9 cellular contexts compared by ENCODE assay signal in genomic region chr15:74783072-74783807, GRCh38. TPM values are rescaled to one million over a fixed set of nuclear protein-coding genes. Genes with fewer than 3 reads are reported as not detected.
DNase-seq lines count a peak whose midpoint lies in the region; ATAC-seq and TF ChIP-seq lines count a peak whose summit lies in the region.
"Had no signal": no experiment of that assay in that cellular context is flagged by ENCODE, and none has a peak within 500 bp of the region (broad histone marks: within the 10 kb centered on the region; RNA-seq: fewer than 3 reads in every experiment).

No MANE protein-coding gene starts in this region.

- no peak for TF ChIP-seq EP300 in sigmoid colon (IDR thresholded peaks at IDR 0.05)

- peak overlapping the region; percentile 90 for H3K4me3 Mint-ChIP-seq in Caco-2 (ENCODE audit: unreplicated experiment)
- peak overlapping the region; percentile 98 for H3K4me3 Mint-ChIP-seq in activated CD8-positive, alpha-beta T cell treated with anti-CD3 and anti-CD28 coated beads for 36 hours

- CTCF ChIA-PET in Caco-2 (lab: Charles Lee): interaction anchor here (0.6 to 1.5 kb wide), 3 partner anchors 12 to 149 kb away, joined by 3 to 6 read pairs (median 3); no protein-coding TSS in a partner anchor
- CTCF ChIA-PET in activated CD8-positive, alpha-beta T cell treated with anti-CD3 and anti-CD28 coated beads for 36 hours (lab: Charles Lee): interaction anchor here (1.0 to 30.3 kb wide), 11 partner anchors 5 to 185 kb away, joined by 3 to 1327 read pairs (median 6); partner anchors contain the start of gene CSK

- H3K4me1 ChIP-seq in Caco-2 (peaks cover 28% of the 10 kb centered on the region), heart left ventricle (peaks cover 46 to 90% (median 68%) of the 10 kb centered on the region in 12 donors), sigmoid colon (peaks cover 0 to 69% (median 61%) of the 10 kb centered on the region in 4 donors)

- H3K27me3 Mint-ChIP-seq in Caco-2 (ENCODE audit: insufficient read depth, unreplicated experiment): no peaks in the 10 kb centered on the region
- no peaks in the 10 kb centered on the region for H3K27me3 Mint-ChIP-seq in activated CD8-positive, alpha-beta T cell treated with anti-CD3 and anti-CD28 coated beads for 36 hours

- H3K9me3 ChIP-seq in Caco-2: no peaks in the 10 kb centered on the region
- H3K9me3 ChIP-seq in heart left ventricle: no peaks in the 10 kb centered on the region
- H3K9me3 ChIP-seq in sigmoid colon: no peaks in the 10 kb centered on the region

- 5 to 13% (median 10%) methylated on average over 12 to 13 of the region's 13 CpGs for WGBS in heart left ventricle, 4 donors
- 1 to 2% methylated on average over 13 of the region's 13 CpGs for WGBS in sigmoid colon, 2 donors

- TF ChIP-seq POLR2A in heart left ventricle (IDR thresholded peaks at IDR 0.05) (no peak), sigmoid colon (IDR thresholded peaks at IDR 0.05) (no peak)

- H3K4me3 ChIP-seq in Caco-2 (ENCODE audit: low read depth, low read length): peak overlapping the region; percentile 82
- peak overlapping the region; percentile 99 for H3K4me3 ChIP-seq in Jurkat, Clone E6-1 (ENCODE audit: low read length)
- peak overlapping the region; percentile 70 to 98 (median 82) for H3K4me3 ChIP-seq in heart left ventricle
- peak overlapping the region; percentile 48 to 92 (median 78) for H3K4me3 ChIP-seq in sigmoid colon

- TF ChIP-seq CTCF in Caco-2 (IDR thresholded peaks at IDR 0.05; ENCODE audit: insufficient read depth in 1 of 2, low read depth in 1 of 2, low read length in 1 of 2, severe bottlenecking in 1 of 2, unreplicated experiment in 1 of 2): no peak
- TF ChIP-seq CTCF in activated CD8-positive, alpha-beta T cell treated with anti-CD3 and anti-CD28 coated beads for 36 hours (IDR thresholded peaks at IDR 0.05): no peak
- TF ChIP-seq CTCF in heart left ventricle (IDR thresholded peaks at IDR 0.05): no peak
- no peak for TF ChIP-seq CTCF in sigmoid colon (IDR thresholded peaks at IDR 0.05)

- no peaks in the 10 kb centered on the region for H3K27me3 ChIP-seq in Caco-2 (replicated peaks; ENCODE audit: control insufficient read depth, insufficient read depth, low read length)
- H3K27me3 ChIP-seq in heart left ventricle: no peaks in the 10 kb centered on the region
- H3K27me3 ChIP-seq in sigmoid colon: no peaks in the 10 kb centered on the region

- no peak for ATAC-seq in activated CD8-positive, alpha-beta T cell treated with anti-CD3 and anti-CD28 coated beads for 36 hours
- peak in 2 of 4 donors; percentile 12 to 17 for ATAC-seq in heart left ventricle
- no peak for ATAC-seq in GM21360 (IDR thresholded peaks at IDR 0.05; ENCODE audit: unreplicated experiment)
- ATAC-seq in GM19467 (IDR thresholded peaks at IDR 0.05; ENCODE audit: unreplicated experiment): no peak

- DNase-seq in Caco-2 (no peak), heart left ventricle (peak in 2 of 5 donors; percentile 56 to 68), sigmoid colon (no peak), NCI-H1105 treated with DMSO at 0.1 percent for 48 hours (lab: John Stamatoyannopoulos, UW) (no peak)
- no peak for DNase-seq in Jurkat, Clone E6-1 (ENCODE audit: low read depth, low spot score)
- DNase-seq in activated CD8-positive, alpha-beta T cell treated with anti-CD3 and anti-CD28 coated beads for 36 hours: peak; percentile 61

- H3K9me3 Mint-ChIP-seq in Caco-2 (ENCODE audit: unreplicated experiment): no peaks in the 10 kb centered on the region
- no peaks in the 10 kb centered on the region for H3K9me3 Mint-ChIP-seq in activated CD8-positive, alpha-beta T cell treated with anti-CD3 and anti-CD28 coated beads for 36 hours

- intact Hi-C loops in Caco-2 (cut with micrococcal nuclease; ENCODE audit: unreplicated experiment): loop anchor here (2.0 kb wide), 1 partner anchor 18 kb away; no protein-coding TSS in a partner anchor
- intact Hi-C loops in activated CD8-positive, alpha-beta T cell treated with anti-CD3 and anti-CD28 coated beads for 36 hours (cut with micrococcal nuclease): loop anchor here (5.0 kb wide), 2 partner anchors 59 to 236 kb away; partner anchors contain the start of gene ULK3
- intact Hi-C loops in heart left ventricle (cut with DNase I): loop anchor here in 4 of 10 donors (5.0 kb wide), 3 partner anchors 54 to 154 kb away; partner anchors contain the start of gene COX5A (in 1 of the 4)
- intact Hi-C loops in sigmoid colon (cut with DNase I): loop anchor here (5.0 kb wide), 2 partner anchors 119 to 241 kb away; partner anchors contain the start of gene ARID3B

- H3K27ac ChIP-seq in heart left ventricle (peak overlapping the region; percentile 82 to 98 (median 91)), sigmoid colon (peak overlapping the region; percentile 77 to 93 (median 82))

- peaks cover 23% of the 10 kb centered on the region for H3K4me1 Mint-ChIP-seq in Caco-2 (ENCODE audit: low read depth, unreplicated experiment)
- peaks cover 42% of the 10 kb centered on the region for H3K4me1 Mint-ChIP-seq in activated CD8-positive, alpha-beta T cell treated with anti-CD3 and anti-CD28 coated beads for 36 hours (ENCODE audit: low read depth)

- H3K27ac Mint-ChIP-seq in Caco-2 (ENCODE audit: unreplicated experiment): peak overlapping the region; percentile 55
- H3K27ac Mint-ChIP-seq in activated CD8-positive, alpha-beta T cell treated with anti-CD3 and anti-CD28 coated beads for 36 hours: peak overlapping the region; percentile 98

- POLR2A ChIA-PET in Caco-2 (lab: Charles Lee): interaction anchor here (0.6 kb wide), 2 partner anchors 73 to 82 kb away, joined by 3 read pairs; no protein-coding TSS in a partner anchor
- POLR2A ChIA-PET in activated CD8-positive, alpha-beta T cell treated with anti-CD3 and anti-CD28 coated beads for 36 hours (lab: Charles Lee): interaction anchor here (0.9 to 21.2 kb wide), 7 partner anchors 5 to 242 kb away, joined by 3 to 410 read pairs (median 9); partner anchors contain the start of gene CSK

- H3K36me3 Mint-ChIP-seq in Caco-2 (ENCODE audit: insufficient read depth, unreplicated experiment): peaks cover 5% of the 10 kb centered on the region
- peaks cover 59% of the 10 kb centered on the region for H3K36me3 Mint-ChIP-seq in activated CD8-positive, alpha-beta T cell treated with anti-CD3 and anti-CD28 coated beads for 36 hours (ENCODE audit: low read depth)

- H3K36me3 ChIP-seq in Caco-2 (ENCODE audit: control insufficient read depth, insufficient read depth, low read length) (no peaks in the 10 kb centered on the region), heart left ventricle (peaks cover 0 to 3% (median 0%) of the 10 kb centered on the region in 9 donors), sigmoid colon (no peaks in the 10 kb centered on the region)

- BruUV-seq in Caco-2 (replicated peaks; lab: Mats Ljungman, UMichigan): no TSS peak

RNA-seq across cellular contexts. Expression of gene CSK, which starts 1.4 kb away (rescaled TPM):
- total RNA-seq in Caco-2 (2022): 62.7 and 62.8 TPM in 2 replicates
- 222 TPM for polyA plus RNA-seq in Jurkat, Clone E6-1 (2012; ENCODE audit: insufficient read depth, insufficient read length)
- total RNA-seq in activated CD8-positive, alpha-beta T cell treated with anti-CD3 and anti-CD28 coated beads for 36 hours: 100 to 1,000 TPM; 254 to 260 TPM
- 10 to 100 TPM; 19.1 to 66.7 (median 28.4) TPM for total RNA-seq in heart left ventricle
- 10 to 100 TPM; 23.9 to 24.7 TPM for polyA plus RNA-seq in heart left ventricle
- 10 to 100 TPM in 3 of 4 donors, 1 to 10 TPM in 1; 9.7 to 22.4 (median 14.2) TPM for total RNA-seq in sigmoid colon
- polyA plus RNA-seq in sigmoid colon: 100 to 1,000 TPM in 1 of 3 donors, 10 to 100 TPM in 2; 40.8 to 125 (median 55.0) TPM

RNA-seq across cellular contexts. Expression of gene LMAN1L, which starts 29.4 kb away (rescaled TPM):
- not detected in 2 replicates for total RNA-seq in Caco-2 (2022)
- polyA plus RNA-seq in Jurkat, Clone E6-1 (2012; ENCODE audit: insufficient read depth, insufficient read length): not detected
- total RNA-seq in activated CD8-positive, alpha-beta T cell treated with anti-CD3 and anti-CD28 coated beads for 36 hours: under 1 TPM in 1 of 2 experiments, not detected in 1; 0.11 TPM
- total RNA-seq in heart left ventricle: 10 to 100 TPM in 2 of 9 donors, 1 to 10 TPM in 5, under 1 TPM in 2; 0.19 to 16.3 (median 7.8) TPM
- 1 to 10 TPM in 1 of 2 donors, not detected in 1; 5.8 TPM for polyA plus RNA-seq in heart left ventricle
- total RNA-seq in sigmoid colon: 1 to 10 TPM in 1 of 4 donors, not detected in 3; 1.8 TPM
- polyA plus RNA-seq in sigmoid colon: under 1 TPM in 1 of 3 donors, not detected in 2; 0.64 TPM
- total RNA-seq: subcutaneous adipose tissue had no signal

RNA-seq across cellular contexts. Expression of gene CYP1A2, which starts 34.6 kb away (rescaled TPM):
- total RNA-seq in Caco-2 (2022) (not detected in 2 replicates), heart left ventricle (not detected), sigmoid colon (not detected)
- polyA plus RNA-seq in Jurkat, Clone E6-1 (2012; ENCODE audit: insufficient read depth, insufficient read length): not detected
- not detected for total RNA-seq in activated CD8-positive, alpha-beta T cell treated with anti-CD3 and anti-CD28 coated beads for 36 hours
- polyA plus RNA-seq in heart left ventricle (not detected), sigmoid colon (not detected)
- total RNA-seq: subcutaneous adipose tissue had no signal

RNA-seq across cellular contexts. Expression of gene CPLX3, which starts 43.2 kb away (rescaled TPM):
- not detected in 2 replicates for total RNA-seq in Caco-2 (2022)
- not detected for polyA plus RNA-seq in Jurkat, Clone E6-1 (2012; ENCODE audit: insufficient read depth, insufficient read length)
- under 1 TPM in 1 of 2 experiments, not detected in 1; 0.11 TPM for total RNA-seq in activated CD8-positive, alpha-beta T cell treated with anti-CD3 and anti-CD28 coated beads for 36 hours
- 1 to 10 TPM in 5 of 9 donors, under 1 TPM in 1, not detected in 3; 0.14 to 3.3 (median 2.0) TPM for total RNA-seq in heart left ventricle
- polyA plus RNA-seq in heart left ventricle: 1 to 10 TPM in 1 of 2 donors, under 1 TPM in 1; 0.06 to 1.5 TPM
- under 1 TPM in 1 of 4 donors, not detected in 3; 0.41 TPM for total RNA-seq in sigmoid colon
- polyA plus RNA-seq in sigmoid colon: under 1 TPM in 1 of 3 donors, not detected in 2; 0.28 TPM
- total RNA-seq: subcutaneous adipose tissue had no signal

RNA-seq across cellular contexts. Expression of gene CYP1A1, which starts 57.9 kb away (rescaled TPM):
- 55.5 and 73.8 TPM in 2 replicates for total RNA-seq in Caco-2 (2022)
- 0.96 TPM for polyA plus RNA-seq in Jurkat, Clone E6-1 (2012; ENCODE audit: insufficient read depth, insufficient read length)
- 1 to 10 TPM; 4.3 to 4.9 TPM for total RNA-seq in activated CD8-positive, alpha-beta T cell treated with anti-CD3 and anti-CD28 coated beads for 36 hours
- total RNA-seq in heart left ventricle: under 1 TPM in 6 of 9 donors, not detected in 3; 0.16 to 0.91 (median 0.34) TPM
- under 1 TPM; 0.08 to 0.38 TPM for polyA plus RNA-seq in heart left ventricle
- total RNA-seq in sigmoid colon: 1 to 10 TPM in 1 of 4 donors, under 1 TPM in 2, not detected in 1; 0.36 to 4.7 (median 0.49) TPM
- under 1 TPM in 2 of 3 donors, not detected in 1; 0.09 to 0.92 TPM for polyA plus RNA-seq in sigmoid colon
